ENCODE assay signal across 1 cellular context in genomic region chr7:100705341-100705752, GRCh38.
TF ChIP-seq lines count a peak whose summit lies in the region.

No MANE protein-coding gene starts in this region.

TF ChIP-seq in HepG2, 621 proteins besides CTCF, POLR2A, EP300 and RAD21 (continued from another document and continues in another):
- no peak for TF ChIP-seq KIAA2018 (CRISPR knock-in tag; IDR thresholded peaks at IDR 0.05; ENCODE audit: borderline replicate concordance)
- TF ChIP-seq THAP11 (CRISPR knock-in tag; IDR thresholded peaks at IDR 0.05), result no peak
- TF ChIP-seq ZFP90 (CRISPR knock-in tag; IDR thresholded peaks at IDR 0.05; ENCODE audit: borderline replicate concordance), result peak; percentile 69
- TF ChIP-seq TP53 (CRISPR knock-in tag; conservative IDR thresholded peaks at IDR 0.05), result 0 out of 2 replicates have a peak, but pooled peaks have one; percentile 47
- TF ChIP-seq KDM4B (CRISPR knock-in tag; IDR thresholded peaks at IDR 0.05), result no peak
- no peak for TF ChIP-seq FOXK1 (CRISPR knock-in tag; IDR thresholded peaks at IDR 0.05; ENCODE audit: borderline replicate concordance, low read depth)
- TF ChIP-seq HNF1B (CRISPR knock-in tag; IDR thresholded peaks at IDR 0.05), result no peak
- peak; percentile 48; the same call in 1 of the 2 replicates for TF ChIP-seq ZNF292 (CRISPR knock-in tag; IDR thresholded peaks at IDR 0.05; ENCODE audit: borderline replicate concordance, low read depth)
- TF ChIP-seq THRA (CRISPR knock-in tag; IDR thresholded peaks at IDR 0.05; ENCODE audit: borderline replicate concordance), result no peak; the same call in 1 of the 2 replicates
- TF ChIP-seq ZNF296 (CRISPR knock-in tag; conservative IDR thresholded peaks at IDR 0.05), result peak; percentile 39; the same call in 1 of the 2 replicates
- TF ChIP-seq SOX5 (CRISPR knock-in tag; IDR thresholded peaks at IDR 0.05; ENCODE audit: borderline replicate concordance), result 0 out of 2 replicates have a peak, but pooled peaks have one; percentile 35
- no peak for TF ChIP-seq ZNF503 (CRISPR knock-in tag; IDR thresholded peaks at IDR 0.05)
- TF ChIP-seq THAP7 (CRISPR knock-in tag; IDR thresholded peaks at IDR 0.05), result no peak
- TF ChIP-seq SPEN (CRISPR knock-in tag; IDR thresholded peaks at IDR 0.05; ENCODE audit: low read depth), result no peak
- 0 out of 2 replicates have a peak, but pooled peaks have one; percentile 31 for TF ChIP-seq TRAFD1 (CRISPR knock-in tag; IDR thresholded peaks at IDR 0.05; ENCODE audit: borderline replicate concordance)
- peak; percentile 65; the same call in 1 of the 2 replicates for TF ChIP-seq MTF2 (CRISPR knock-in tag; IDR thresholded peaks at IDR 0.05; ENCODE audit: borderline replicate concordance)
- peak; percentile 98 for TF ChIP-seq ZNF34 (CRISPR knock-in tag; IDR thresholded peaks at IDR 0.05; ENCODE audit: borderline replicate concordance)
- TF ChIP-seq KLF12 (CRISPR knock-in tag; IDR thresholded peaks at IDR 0.05; ENCODE audit: borderline replicate concordance), result no peak
- TF ChIP-seq AHR (CRISPR knock-in tag; IDR thresholded peaks at IDR 0.05), result 0 out of 2 replicates have a peak, but pooled peaks have one; percentile 16
- TF ChIP-seq TIGD3 (CRISPR knock-in tag; IDR thresholded peaks at IDR 0.05; ENCODE audit: borderline replicate concordance), result no peak
- TF ChIP-seq NR2F1 (CRISPR knock-in tag; IDR thresholded peaks at IDR 0.05), result peak; percentile 20 to 24; a peak in 1 of 4 replicates
- peak; percentile 69; the same call in 1 of the 2 replicates for TF ChIP-seq KLF9 (CRISPR knock-in tag; IDR thresholded peaks at IDR 0.05; ENCODE audit: low read depth)
- no peak for TF ChIP-seq ZNF737 (CRISPR knock-in tag; IDR thresholded peaks at IDR 0.05; ENCODE audit: borderline replicate concordance)
- no peak for TF ChIP-seq PRPF4 (IDR thresholded peaks at IDR 0.05; ENCODE audit: low read depth, low read length, poor library complexity, severe bottlenecking)
- no peak for TF ChIP-seq TBL1XR1 (IDR thresholded peaks at IDR 0.05; ENCODE audit: borderline replicate concordance, low read length, partially characterized antibody)
- peak; percentile 53; the same call in 1 of the 2 replicates for TF ChIP-seq ZNF792 (CRISPR knock-in tag; IDR thresholded peaks at IDR 0.05)
- TF ChIP-seq ZHX1 (CRISPR knock-in tag; IDR thresholded peaks at IDR 0.05; ENCODE audit: low read depth), result peak; percentile 18; the same call in 1 of the 2 replicates
- TF ChIP-seq JDP2 (CRISPR knock-in tag; IDR thresholded peaks at IDR 0.05; ENCODE audit: borderline replicate concordance), result no peak
- peak; percentile 82 for TF ChIP-seq ZNF710 (CRISPR knock-in tag; IDR thresholded peaks at IDR 0.05; ENCODE audit: borderline replicate concordance)
- no peak for TF ChIP-seq TEF (CRISPR knock-in tag; IDR thresholded peaks at IDR 0.05)
- TF ChIP-seq RELA (CRISPR knock-in tag; IDR thresholded peaks at IDR 0.05), result 0 out of 2 replicates have a peak, but pooled peaks have one; percentile 25
